Comparison of ENCODE assay signal across 8 cellular contexts in the genomic region with DNA sequence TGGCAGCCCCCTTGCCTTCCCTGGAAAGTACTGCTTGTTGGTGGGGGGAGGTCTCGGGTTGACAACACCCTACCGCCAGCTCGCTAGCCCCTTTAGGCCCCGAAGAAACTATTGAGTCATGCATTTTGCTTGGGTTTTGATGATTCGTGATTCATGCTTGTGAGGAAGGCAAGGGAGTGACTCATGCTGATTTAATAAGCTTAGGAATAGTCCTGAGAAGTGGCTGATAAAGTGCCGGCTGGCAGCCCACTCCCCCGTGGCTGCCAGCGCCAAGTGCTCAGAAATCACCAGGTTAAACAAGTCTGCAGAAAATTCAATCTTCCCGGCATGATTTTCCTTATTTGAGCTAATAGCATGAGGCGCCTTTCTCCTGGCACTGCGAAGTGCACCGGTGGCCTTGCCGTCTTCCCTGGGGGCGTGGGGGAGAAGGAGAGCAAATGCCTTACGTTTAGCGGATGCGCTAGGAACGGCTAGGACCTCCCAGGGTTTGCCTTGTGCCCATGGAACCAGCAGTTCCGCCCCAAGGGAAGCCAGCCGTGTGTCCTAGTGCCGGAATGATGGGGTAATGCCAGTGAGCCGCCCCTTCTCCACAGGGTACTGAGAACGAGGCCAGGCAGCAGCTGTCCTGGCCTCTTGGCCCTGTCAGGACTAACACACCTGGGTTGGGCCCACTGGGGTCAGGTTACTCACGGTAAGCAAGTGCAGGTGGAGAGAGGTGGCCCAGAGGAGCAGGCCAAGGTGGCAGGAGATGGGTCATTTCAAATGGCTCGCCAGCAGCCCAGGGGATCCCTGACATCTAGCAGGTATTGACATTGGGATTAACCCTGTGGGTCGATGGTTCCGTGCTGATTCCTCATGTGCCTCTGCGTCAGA.
DNase-seq lines count a peak whose midpoint lies in the region; ATAC-seq and TF ChIP-seq lines count a peak whose summit lies in the region.

No MANE protein-coding gene starts in this region.

- no peaks in the 10 kb centered on the region for H3K27me3 ChIP-seq in colonic mucosa

- intact Hi-C loops in colonic mucosa (cut with DNase I) = no loop called here

- no peak for ATAC-seq in HG03432 (IDR thresholded peaks at IDR 0.05; ENCODE audit: unreplicated experiment)

- no peak overlapping the region for H3K4me3 ChIP-seq in colonic mucosa

- H3K36me3 ChIP-seq in colonic mucosa = no peaks in the 10 kb centered on the region

- H3K4me1 ChIP-seq in colonic mucosa = no peaks in the 10 kb centered on the region

- no peak overlapping the region for H3K27ac ChIP-seq in colonic mucosa

- DNase-seq in GM04504 (ENCODE audit: low read depth) (peak; percentile 74), NCI-H510A (lab: John Stamatoyannopoulos, UW) (peak; percentile 33), colonic mucosa (peak; percentile 17), non-pigmented ciliary epithelial cell (ENCODE audit: low read depth) (peak; percentile 86), SK-N-DZ (ENCODE audit: low spot score) (no peak), cerebellar nuclear complex (lab: John Stamatoyannopoulos, UW) (no peak), NCI-H748 treated with DMSO at 0.1 percent for 48 hours (lab: John Stamatoyannopoulos, UW) (no peak)

- TF ChIP-seq CTCF in colonic mucosa (IDR thresholded peaks at IDR 0.05) = no peak

- H3K9me3 ChIP-seq in colonic mucosa = no peaks in the 10 kb centered on the region

- no peak overlapping the region for H3K9ac ChIP-seq in colonic mucosa (ENCODE audit: low read depth in 2 of 2, low read length in 2 of 2)

Comparison
In these comparisons a context has a peak if more than half of its experiments do, and no peak if none do; other contexts are left out.
1. DNase-seq: peak in GM04504 (single experiment), NCI-H510A (single experiment), colonic mucosa (single experiment) and non-pigmented ciliary epithelial cell (single experiment); none in SK-N-DZ (single experiment), cerebellar nuclear complex (0 of 2) and NCI-H748 treated with DMSO at 0.1 percent for 48 hours (single experiment).